8 cellular contexts compared by ENCODE assay signal in genomic region chr4:107913283-107913899, GRCh38. TPM values are rescaled to one million over a fixed set of nuclear protein-coding genes. Genes with fewer than 3 reads are reported as not detected.
DNase-seq lines count a peak whose midpoint lies in the region; ATAC-seq and TF ChIP-seq lines count a peak whose summit lies in the region.

No MANE protein-coding gene starts in this region.

- H3K4me3 Mint-ChIP-seq in chondrocyte (ENCODE audit: unreplicated experiment): no peak overlapping the region

- H3K27ac ChIP-seq in PC-3 (ENCODE audit: low read length) (no peak overlapping the region), tibial artery (no peak overlapping the region)

- H3K79me2 ChIP-seq in PC-3 (ENCODE audit: low read length): no peaks in the 10 kb centered on the region

- POLR2A ChIA-PET in PC-3 (lab: Charles Lee; ENCODE audit: unreplicated experiment): no interaction called here

- H3F3A ChIP-seq in PC-3 (ENCODE audit: low read length, unreplicated experiment): no peaks in the 10 kb centered on the region

- H3K4me3 ChIP-seq in PC-3 (ENCODE audit: low read length) (no peak overlapping the region), tibial artery (no peak overlapping the region)

- peaks cover 16% of the 10 kb centered on the region for H3K36me3 Mint-ChIP-seq in chondrocyte (ENCODE audit: low read depth)

- H3K27ac Mint-ChIP-seq in chondrocyte (ENCODE audit: unreplicated experiment): peak overlapping the region; percentile 19

- H3K9me3 ChIP-seq in PC-3 (ENCODE audit: low read length): no peaks in the 10 kb centered on the region
- no peaks in the 10 kb centered on the region for H3K9me3 ChIP-seq in tibial artery

- peak; percentile 25 for DNase-seq in activated gamma-delta T cell treated with Interleukin-2 at 50 U/mL for 16 hours
- no peak for DNase-seq in activated gamma-delta T cell (lab: John Stamatoyannopoulos, UW)
- DNase-seq in PC-3: peak; percentile 76
- no peak for DNase-seq in chondrocyte (ENCODE audit: low spot score)
- no peak for DNase-seq in left lobe of liver (ENCODE audit: low spot score)
- peak in 1 of 2 donors; percentile 27 for DNase-seq in tibial artery

- TF ChIP-seq CTCF in PC-3 (conservative IDR thresholded peaks at IDR 0.05; ENCODE audit: low read depth, low read length): peak; percentile 80
- peak; percentile 93 for TF ChIP-seq CTCF in chondrocyte (IDR thresholded peaks at IDR 0.05)
- peak; percentile 73 to 91 for TF ChIP-seq CTCF in tibial artery (IDR thresholded peaks at IDR 0.05)

- no peaks in the 10 kb centered on the region for H3K27me3 Mint-ChIP-seq in chondrocyte (ENCODE audit: low read depth)

- no peaks in the 10 kb centered on the region for H3K36me3 ChIP-seq in PC-3 (ENCODE audit: low read depth, low read length)
- peaks cover 0 to 31% (median 12%) of the 10 kb centered on the region in 3 donors for H3K36me3 ChIP-seq in tibial artery

- H2AFZ ChIP-seq in PC-3 (ENCODE audit: low read length): no peak overlapping the region

- H4K20me1 ChIP-seq in PC-3 (ENCODE audit: low read length): no peaks in the 10 kb centered on the region

- BruUV-seq in PC-3 (replicated peaks; lab: Mats Ljungman, UMichigan): no TSS peak

- H3K9ac ChIP-seq in PC-3 (ENCODE audit: low read length): no peak overlapping the region

- H3K4me1 ChIP-seq in PC-3 (ENCODE audit: insufficient read depth, low read length) (no peaks in the 10 kb centered on the region), tibial artery (peaks cover 0 to 3% (median 0%) of the 10 kb centered on the region in 4 donors)

- peaks cover 2% of the 10 kb centered on the region for H3K4me1 Mint-ChIP-seq in chondrocyte (ENCODE audit: low read depth)

- no peak overlapping the region for H3K4me2 ChIP-seq in PC-3 (ENCODE audit: low read length)

- CTCF ChIA-PET in PC-3 (lab: Charles Lee): no interaction called here

- no peaks in the 10 kb centered on the region for H3K9me3 Mint-ChIP-seq in chondrocyte (ENCODE audit: low read depth)

- intact Hi-C loops in PC-3 (cut with micrococcal nuclease): loop anchor here (1.0 to 5.0 kb wide), 3 partner anchors 61 to 155 kb away; partner anchors contain the start of gene SGMS2
- intact Hi-C loops in tibial artery (cut with DNase I; ENCODE audit: low total_unique reads): loop anchor here (1.0 kb wide), 1 partner anchor 156 kb away; no protein-coding TSS in a partner anchor

- H3K27me3 ChIP-seq in PC-3 (ENCODE audit: low read length) (no peaks in the 10 kb centered on the region), tibial artery (no peaks in the 10 kb centered on the region)

- no peaks in the 10 kb centered on the region for H3K9me2 ChIP-seq in PC-3 (replicated peaks; ENCODE audit: low read length)

- ATAC-seq in GM21360 (IDR thresholded peaks at IDR 0.05; ENCODE audit: unreplicated experiment) (peak; percentile 92), HG03565 (IDR thresholded peaks at IDR 0.05; ENCODE audit: unreplicated experiment) (peak; percentile 94), PC-3 (peak; percentile 64), left lobe of liver (peak; percentile 95)

RNA-seq across cellular contexts. Expression of gene CYP2U1, which starts 18.0 kb away (rescaled TPM):
- total RNA-seq in PC-3 (2014; rRNA removed) (4.1 and 4.4 TPM in 2 replicates), chondrocyte (14.0 to 16.9 TPM (median 16.4 TPM) in 3 replicates), left lobe of liver (4.0 TPM)

Comparison
In these comparisons a context has a peak if more than half of its experiments do, and no peak if none do; other contexts are left out.
1. DNase-seq: peak in activated gamma-delta T cell treated with Interleukin-2 at 50 U/mL for 16 hours (single experiment) and PC-3 (single experiment); none in activated gamma-delta T cell (single experiment), chondrocyte (single experiment) and left lobe of liver (single experiment).
2. Peak in every context shown above with its lines, with median percentiles within 50 percentile points of each other: ATAC-seq and CTCF ChIP-seq.